In the genomic region with DNA sequence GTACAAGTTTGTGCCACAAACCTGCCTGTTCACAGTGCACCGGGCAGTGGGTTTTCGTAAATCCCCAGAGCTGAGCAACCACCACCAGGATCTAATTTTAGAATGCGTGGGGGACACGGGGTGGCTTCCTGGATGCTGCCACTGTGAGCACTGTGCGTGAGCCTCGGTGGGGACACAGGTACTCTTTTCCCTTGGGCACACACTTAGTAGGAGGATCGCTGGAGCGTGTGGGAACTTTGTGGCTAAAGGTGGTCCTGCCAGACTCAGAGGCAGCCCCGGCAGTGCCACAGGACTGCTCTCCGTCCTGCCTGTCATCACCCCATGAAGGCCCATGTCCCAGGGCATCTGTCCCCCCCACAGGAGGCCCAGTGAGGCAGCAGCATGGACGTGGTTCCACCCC, we compare ENCODE assay signal across 16 cellular contexts. TPM values are rescaled to one million over a fixed set of nuclear protein-coding genes. Genes with fewer than 3 reads are reported as not detected.
DNase-seq lines count a peak whose midpoint lies in the region; ATAC-seq and TF ChIP-seq lines count a peak whose summit lies in the region.
"Had no signal": no experiment of that assay in that cellular context is flagged by ENCODE, and none has a peak within 500 bp of the region (broad histone marks: within the 10 kb centered on the region; RNA-seq: fewer than 3 reads in every experiment).

No MANE protein-coding gene starts in this region.

- H2BK5ac ChIP-seq in neuronal stem cell (ENCODE audit: low read length) = peak overlapping the region; percentile 39

- peak overlapping the region; percentile 64 for H3K18ac ChIP-seq in neuronal stem cell (ENCODE audit: low read length)

- no peak overlapping the region for H3K4me3 Mint-ChIP-seq in stimulated activated memory B cell treated with anti-CD40 and anti-IgM and Interleukin-4, amounts not matched to agents 10 μg/mL and 1 μg/mL and 100 μg/mL, for 72 hours
- no peak overlapping the region for H3K4me3 Mint-ChIP-seq in CD8-positive, alpha-beta memory T cell
- H3K4me3 Mint-ChIP-seq: CD4-positive, alpha-beta memory T cell had no signal

- no peak overlapping the region for H2BK12ac ChIP-seq in neuronal stem cell (ENCODE audit: low read length)

- H4K8ac ChIP-seq in neuronal stem cell (ENCODE audit: low read depth, low read length) = no peak overlapping the region

- POLR2A ChIA-PET in CD8-positive, alpha-beta memory T cell (lab: Charles Lee) = no interaction called here

- peaks cover 70% of the 10 kb centered on the region for H3K4me1 ChIP-seq in BLaER1
- no peaks in the 10 kb centered on the region for H3K4me1 ChIP-seq in neuronal stem cell (ENCODE audit: control insufficient read depth in 2 of 2, insufficient read depth in 1 of 2, low read depth in 1 of 2, low read length in 2 of 2)
- peaks cover 0 to 13% (median 0%) of the 10 kb centered on the region in 3 donors for H3K4me1 ChIP-seq in gastroesophageal sphincter
- no peaks in the 10 kb centered on the region for H3K4me1 ChIP-seq in CD8-positive, alpha-beta memory T cell (ENCODE audit: insufficient read depth, low read length)
- H3K4me1 ChIP-seq: Caco-2 had no signal

- H3K27ac Mint-ChIP-seq in stimulated activated memory B cell treated with anti-CD40 and anti-IgM and Interleukin-4, amounts not matched to agents 10 μg/mL and 1 μg/mL and 100 μg/mL, for 72 hours = peak overlapping the region; percentile 13
- no peak overlapping the region for H3K27ac Mint-ChIP-seq in CD8-positive, alpha-beta memory T cell

- H3K4me1 Mint-ChIP-seq in stimulated activated memory B cell treated with anti-CD40 and anti-IgM and Interleukin-4, amounts not matched to agents 10 μg/mL and 1 μg/mL and 100 μg/mL, for 72 hours = peaks cover 23% of the 10 kb centered on the region
- peaks cover 2 to 5% (median 4%) of the 10 kb centered on the region in 3 donors for H3K4me1 Mint-ChIP-seq in CD8-positive, alpha-beta memory T cell

- no peak for ATAC-seq in stimulated activated memory B cell treated with anti-CD40 and anti-IgM and Interleukin-4, amounts not matched to agents 10 μg/mL and 1 μg/mL and 100 μg/mL, for 72 hours
- no peak for ATAC-seq in gastroesophageal sphincter
- ATAC-seq: GM12878 had no signal

- H3K27me3 Mint-ChIP-seq in stimulated activated memory B cell treated with anti-CD40 and anti-IgM and Interleukin-4, amounts not matched to agents 10 μg/mL and 1 μg/mL and 100 μg/mL, for 72 hours = no peaks in the 10 kb centered on the region
- H3K27me3 Mint-ChIP-seq in CD8-positive, alpha-beta memory T cell = peaks cover 0 to 2% of the 10 kb centered on the region in 2 donors
- H3K27me3 Mint-ChIP-seq: CD4-positive, alpha-beta memory T cell had no signal

- H3K4ac ChIP-seq in neuronal stem cell (ENCODE audit: low read length) = no peak overlapping the region

- H3K36me3 ChIP-seq in BLaER1 (peaks cover 42% of the 10 kb centered on the region), neuronal stem cell (replicated peaks in 1 of 2; ENCODE audit: control insufficient read depth in 2 of 2, insufficient read depth in 2 of 2, low read length in 2 of 2) (peaks cover 4 to 25% of the 10 kb centered on the region in 2 donors), gastroesophageal sphincter (peaks cover 0 to 64% of the 10 kb centered on the region in 2 donors)
- no peaks in the 10 kb centered on the region for H3K36me3 ChIP-seq in CD8-positive, alpha-beta memory T cell (ENCODE audit: insufficient read depth, low read length)

- peaks cover 38% of the 10 kb centered on the region for H3K36me3 Mint-ChIP-seq in stimulated activated memory B cell treated with anti-CD40 and anti-IgM and Interleukin-4, amounts not matched to agents 10 μg/mL and 1 μg/mL and 100 μg/mL, for 72 hours
- peaks cover 3 to 36% (median 5%) of the 10 kb centered on the region in 3 donors for H3K36me3 Mint-ChIP-seq in CD8-positive, alpha-beta memory T cell

- H3K23ac ChIP-seq in neuronal stem cell (ENCODE audit: low read depth, low read length, poor library complexity) = peak overlapping the region; percentile 65

- no peak overlapping the region for H2AFZ ChIP-seq in neuronal stem cell (ENCODE audit: low read length)
- H2AFZ ChIP-seq: GM23248 had no signal

- H3K27me3 ChIP-seq in BLaER1 (no peaks in the 10 kb centered on the region), neuronal stem cell (ENCODE audit: control insufficient read depth in 3 of 3, insufficient read depth in 3 of 3, low read depth in 1 of 3, low read length in 3 of 3) (no peaks in the 10 kb centered on the region), gastroesophageal sphincter (no peaks in the 10 kb centered on the region)
- no peaks in the 10 kb centered on the region for H3K27me3 ChIP-seq in CD8-positive, alpha-beta memory T cell (ENCODE audit: insufficient read depth, low read length, poor library complexity, severe bottlenecking)

- H4K91ac ChIP-seq in neuronal stem cell (ENCODE audit: low read depth, low read length, poor library complexity) = no peak overlapping the region

- no peak for TF ChIP-seq EP300 in gastroesophageal sphincter (IDR thresholded peaks at IDR 0.05)

- no peak overlapping the region for H2BK15ac ChIP-seq in neuronal stem cell (ENCODE audit: low read length)

- no peak for TF ChIP-seq POLR2A in gastroesophageal sphincter (IDR thresholded peaks at IDR 0.05)

- no peak overlapping the region for H3K14ac ChIP-seq in neuronal stem cell (ENCODE audit: low read length)

- H2BK120ac ChIP-seq in neuronal stem cell (ENCODE audit: low read depth, low read length) = no peak overlapping the region

- TF ChIP-seq CTCF in gastroesophageal sphincter (IDR thresholded peaks at IDR 0.05) = no peak

- H2AK5ac ChIP-seq in neuronal stem cell (ENCODE audit: low read depth, low read length) = no peak overlapping the region

- CTCF ChIA-PET in CD8-positive, alpha-beta memory T cell (lab: Charles Lee) = no interaction called here

- no CpG with 5 or more reads among the region's 11 CpGs for WGBS in neuronal stem cell (ENCODE audit: extremely low coverage in 2 of 2, insufficient read length in 2 of 2, insufficient replicate concordance in 1 of 2), 2 donors
- WGBS in gastroesophageal sphincter (ENCODE audit: low coverage in 1 of 2), 2 donors = 100% methylated on average over 2 of the region's 11 CpGs; no CpG with 5 or more reads in 1 of the 2 donors

- DNase-seq in neuronal stem cell (ENCODE audit: low spot score) = no peak
- DNase-seq in activated CD4-positive, alpha-beta T cell treated with anti-CD3 and anti-CD28 coated beads for 48 hours = no peak
- DNase-seq in CD8-positive, alpha-beta memory T cell = no peak
- DNase-seq: C1 segment of cervical spinal cord; Caco-2; CD4-positive, alpha-beta memory T cell; DMS153; DND-41; GM23248; H7; HCEC 1CT had no signal

- H3K9me3 ChIP-seq in BLaER1 = no peaks in the 10 kb centered on the region
- H3K9me3 ChIP-seq in neuronal stem cell (replicated peaks in 1 of 2; ENCODE audit: control insufficient read depth in 2 of 2, insufficient read depth in 1 of 2, low read depth in 1 of 2, low read length in 2 of 2) = no peaks in the 10 kb centered on the region
- no peaks in the 10 kb centered on the region for H3K9me3 ChIP-seq in gastroesophageal sphincter
- no peaks in the 10 kb centered on the region for H3K9me3 ChIP-seq in CD8-positive, alpha-beta memory T cell (ENCODE audit: low read length)
- H3K9me3 ChIP-seq: Caco-2 had no signal

- peaks cover 11% of the 10 kb centered on the region for H3K79me1 ChIP-seq in neuronal stem cell (ENCODE audit: low read depth, low read length)

- H3K9me3 Mint-ChIP-seq in stimulated activated memory B cell treated with anti-CD40 and anti-IgM and Interleukin-4, amounts not matched to agents 10 μg/mL and 1 μg/mL and 100 μg/mL, for 72 hours = no peaks in the 10 kb centered on the region
- H3K9me3 Mint-ChIP-seq in CD8-positive, alpha-beta memory T cell = no peaks in the 10 kb centered on the region

- no peak overlapping the region for H3K4me3 ChIP-seq in BLaER1
- no peak overlapping the region for H3K4me3 ChIP-seq in neuronal stem cell (ENCODE audit: low read length in 2 of 2)
- no peak overlapping the region for H3K4me3 ChIP-seq in gastroesophageal sphincter
- H3K4me3 ChIP-seq in CD8-positive, alpha-beta memory T cell (ENCODE audit: low read length) = no peak overlapping the region
- H3K4me3 ChIP-seq: GM12878, GM23248 had no signal

- H4K20me1 ChIP-seq in BLaER1 = peaks cover 66% of the 10 kb centered on the region

- H3K9ac ChIP-seq in BLaER1 (peak overlapping the region; percentile 58; the same call in 1 of the 2 replicates), neuronal stem cell (ENCODE audit: low read depth, low read length, poor library complexity) (no peak overlapping the region)
- H3K9ac ChIP-seq: GM23248 had no signal

- H3K4me2 ChIP-seq in BLaER1 = peak overlapping the region; percentile 74
- no peak overlapping the region for H3K4me2 ChIP-seq in neuronal stem cell (ENCODE audit: insufficient read depth, low read length, poor library complexity, severe bottlenecking)

- H3K27ac ChIP-seq in BLaER1 (peak overlapping the region; percentile 65), neuronal stem cell (replicated peaks; ENCODE audit: low read length) (no peak overlapping the region), gastroesophageal sphincter (no peak overlapping the region)
- H3K27ac ChIP-seq in CD8-positive, alpha-beta memory T cell (ENCODE audit: low read depth, low read length) = no peak overlapping the region
- H3K27ac ChIP-seq: GM23248 had no signal

RNA-seq across cellular contexts. Expression of a gene that starts 21.1 kb away (rescaled TPM):
- polyA plus RNA-seq in neuronal stem cell (2013, experiment 1 of 2) = 10.8 TPM
- polyA plus RNA-seq in neuronal stem cell (2013, experiment 2 of 2) = 10.4 TPM
- total RNA-seq in gastroesophageal sphincter = 10 to 100 TPM; 50.9 to 80.7 (median 66.1) TPM
- total RNA-seq in CD8-positive, alpha-beta memory T cell = 10 to 100 TPM; 54.1 to 55.0 TPM
- 16.2 TPM for polyA plus RNA-seq in CD8-positive, alpha-beta memory T cell
- total RNA-seq: A172 had no signal

RNA-seq across cellular contexts. Expression of a gene that starts 31.4 kb away (rescaled TPM):
- 14.0 TPM for polyA plus RNA-seq in neuronal stem cell (2013, experiment 1 of 2)
- polyA plus RNA-seq in neuronal stem cell (2013, experiment 2 of 2) = 14.3 TPM
- 10 to 100 TPM; 25.2 to 35.6 (median 30.9) TPM for total RNA-seq in gastroesophageal sphincter
- total RNA-seq in CD8-positive, alpha-beta memory T cell = 10 to 100 TPM; 29.4 to 31.7 TPM
- polyA plus RNA-seq in CD8-positive, alpha-beta memory T cell = 13.0 TPM

RNA-seq across cellular contexts. Expression of a gene that starts 45.1 kb away (rescaled TPM):
- 33.5 TPM for polyA plus RNA-seq in neuronal stem cell (2013, experiment 1 of 2)
- polyA plus RNA-seq in neuronal stem cell (2013, experiment 2 of 2) = 32.3 TPM
- 10 to 100 TPM; 61.5 to 91.1 (median 74.7) TPM for total RNA-seq in gastroesophageal sphincter
- total RNA-seq in CD8-positive, alpha-beta memory T cell = 10 to 100 TPM; 31.0 to 32.9 TPM
- 6.5 TPM for polyA plus RNA-seq in CD8-positive, alpha-beta memory T cell
